In the genomic region with DNA sequence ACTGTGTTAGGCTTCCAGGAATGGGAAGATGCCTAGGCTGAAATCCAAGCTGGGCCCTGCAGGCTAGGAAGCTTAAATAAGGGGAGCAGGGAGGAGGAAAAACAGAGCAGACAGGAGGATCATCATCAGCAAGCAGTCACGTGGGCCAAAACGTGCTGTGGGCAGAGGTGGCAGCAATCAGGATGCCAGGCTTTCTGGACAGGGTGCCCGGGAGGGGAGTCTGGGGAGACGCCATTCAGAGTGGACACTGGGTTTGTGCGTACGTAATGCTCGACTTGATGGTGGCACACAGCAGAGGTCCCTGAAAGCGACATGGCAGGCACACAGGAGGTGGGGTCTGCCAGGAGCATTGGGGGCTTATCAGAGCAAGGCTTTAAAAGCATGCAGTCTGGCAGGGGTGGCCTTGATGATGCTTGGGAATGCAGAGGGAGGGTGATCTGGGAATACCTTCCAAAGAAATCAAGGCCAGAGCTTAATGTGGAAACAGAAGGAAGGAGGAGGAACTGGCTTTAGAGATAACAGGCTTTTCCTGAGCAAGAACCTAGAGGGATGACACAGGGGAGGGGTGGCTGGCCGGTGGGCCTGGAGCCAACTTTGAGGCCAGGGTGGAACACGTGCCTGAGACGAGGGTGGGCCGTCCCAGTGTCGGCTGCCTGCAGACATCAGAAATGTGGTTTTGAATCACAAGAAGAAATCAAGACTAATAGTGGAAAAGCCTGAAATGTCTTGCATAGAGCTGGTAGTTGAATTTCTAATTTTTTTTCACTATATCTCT, we compare ENCODE assay signal across 28 cellular contexts.
DNase-seq lines count a peak whose midpoint lies in the region; ATAC-seq, FAIRE-seq and TF ChIP-seq lines count a peak whose summit lies in the region.
"Had no signal": no experiment of that assay in that cellular context is flagged by ENCODE, and none has a peak within 500 bp of the region (broad histone marks: within the 10 kb centered on the region; RNA-seq: fewer than 3 reads in every experiment).

No MANE protein-coding gene starts in this region.

- 0 out of 2 replicates have a peak, but pooled peaks cover 2% of the 10 kb centered on the region for H4K20me1 ChIP-seq in HepG2 (ENCODE audit: insufficient read depth, low read length)
- H4K20me1 ChIP-seq: BLaER1 treated with 17β-estradiol and CSF1 and Interleukin-3, amounts not matched to agents 10 nM and 100 nM had no signal

- no peaks in the 10 kb centered on the region for H3K36me3 Mint-ChIP-seq in osteocyte (ENCODE audit: unreplicated experiment)
- H3K36me3 Mint-ChIP-seq: immature natural killer cell had no signal

- H3K27ac ChIP-seq in right lobe of liver (no peak overlapping the region), HepG2 (ENCODE audit: extremely low read length, insufficient read depth, low read length) (no peak overlapping the region), right atrium auricular region (peak overlapping the region in 1 of 2 donors; percentile 69), uterus (peak overlapping the region in 1 of 2 donors; percentile 9)
- H3K27ac ChIP-seq: body of pancreas, foreskin keratinocyte, psoas muscle, SK-N-MC had no signal

- POLR2A ChIA-PET in HepG2 (lab: Yijun Ruan, JAX): no interaction called here

- peaks cover 3% of the 10 kb centered on the region for H3K27me3 Mint-ChIP-seq in osteocyte (ENCODE audit: unreplicated experiment)

- no peak overlapping the region for H3K9ac ChIP-seq in HepG2 (ENCODE audit: insufficient read depth, low read depth, low read length)
- H3K9ac ChIP-seq: BLaER1 treated with 17β-estradiol and CSF1 and Interleukin-3, amounts not matched to agents 10 nM and 100 nM had no signal

- ATAC-seq in right lobe of liver: peak in 3 of 4 donors; percentile 49 to 69 (median 59)
- no peak for ATAC-seq in HepG2
- no peak for ATAC-seq in HG02840 (IDR thresholded peaks at IDR 0.05; ENCODE audit: low FRiP score, unreplicated experiment)
- ATAC-seq: body of pancreas; effector memory CD8-positive, alpha-beta T cell; esophagus mucosa; foreskin keratinocyte; psoas muscle had no signal

- in situ Hi-C loops in HepG2 (cut with HindIII; ENCODE audit: extremely low pct_ligation_motif_present, low pct_unique_long_range_greater_than_20kb) (no loop called here), G401 (cut with HindIII; ENCODE audit: low sequenced_read_pairs) (no loop called here)

- H3K36me3 ChIP-seq in right lobe of liver (no peaks in the 10 kb centered on the region), HepG2 (replicated peaks in 1 of 2; ENCODE audit: control insufficient read depth in 1 of 2, insufficient read depth in 2 of 2, low read length in 2 of 2) (no peaks in the 10 kb centered on the region), right atrium auricular region (no peaks in the 10 kb centered on the region), uterus (no peaks in the 10 kb centered on the region)
- H3K36me3 ChIP-seq: BLaER1 treated with 17β-estradiol and CSF1 and Interleukin-3, amounts not matched to agents 10 nM and 100 nM had no signal

- TF ChIP-seq POLR2A in right lobe of liver (IDR thresholded peaks at IDR 0.05) (no peak), HepG2 (IDR thresholded peaks at IDR 0.05; ENCODE audit: insufficient read depth in 1 of 2, low read depth in 2 of 2, low read length in 2 of 2) (no peak), uterus (IDR thresholded peaks at IDR 0.05) (no peak)

- H3K4me3 Mint-ChIP-seq in osteocyte (ENCODE audit: unreplicated experiment): no peak overlapping the region
- H3K4me3 Mint-ChIP-seq: activated CD4-positive, alpha-beta T cell treated with anti-CD3 and anti-CD28 coated beads, Interleukin-2, amount 10 ng/mL, durations not matched to agents 24 days and 14 days; effector memory CD8-positive, alpha-beta T cell; H9; immature natural killer cell; T-helper 1 cell treated with Interleukin-12 subunit alpha and Interleukin-12 subunit beta and Interleukin-4 antibody, amounts not matched to agents 30 μg/mL and 1 μg/mL, for 36 hours had no signal

- H3K4me1 ChIP-seq in right lobe of liver (no peaks in the 10 kb centered on the region), HepG2 (ENCODE audit: insufficient read depth, low read length) (no peaks in the 10 kb centered on the region), right atrium auricular region (peaks cover 0 to 27% of the 10 kb centered on the region in 2 donors), uterus (no peaks in the 10 kb centered on the region)
- H3K4me1 ChIP-seq: foreskin keratinocyte had no signal

- H3K9me3 ChIP-seq in right lobe of liver (no peaks in the 10 kb centered on the region), HepG2 (ENCODE audit: low read length) (no peaks in the 10 kb centered on the region), right atrium auricular region (no peaks in the 10 kb centered on the region), uterus (no peaks in the 10 kb centered on the region)
- H3K9me3 ChIP-seq: BLaER1 treated with 17β-estradiol and CSF1 and Interleukin-3, amounts not matched to agents 10 nM and 100 nM; body of pancreas; psoas muscle had no signal

- no peak overlapping the region for H3K27ac Mint-ChIP-seq in osteocyte (ENCODE audit: unreplicated experiment)
- H3K27ac Mint-ChIP-seq: activated CD4-positive, alpha-beta T cell treated with anti-CD3 and anti-CD28 coated beads, Interleukin-2, amount 10 ng/mL, durations not matched to agents 24 days and 14 days; effector memory CD8-positive, alpha-beta T cell; H9; immature natural killer cell; T-helper 1 cell treated with Interleukin-12 subunit alpha and Interleukin-12 subunit beta and Interleukin-4 antibody, amounts not matched to agents 30 μg/mL and 1 μg/mL, for 36 hours had no signal

- H3K4me1 Mint-ChIP-seq in osteocyte (ENCODE audit: unreplicated experiment): peaks cover 4% of the 10 kb centered on the region
- H3K4me1 Mint-ChIP-seq: immature natural killer cell had no signal

- H3K27me3 ChIP-seq in right lobe of liver (no peaks in the 10 kb centered on the region), HepG2 (ENCODE audit: control insufficient read depth in 1 of 2, insufficient read depth in 2 of 2, low read length in 2 of 2) (peaks cover 1 to 5% of the 10 kb centered on the region in 2 experiments; a peak in 2 of 5 replicates), right atrium auricular region (no peaks in the 10 kb centered on the region), uterus (no peaks in the 10 kb centered on the region)
- H3K27me3 ChIP-seq: BLaER1 treated with 17β-estradiol and CSF1 and Interleukin-3, amounts not matched to agents 10 nM and 100 nM; body of pancreas; foreskin keratinocyte had no signal

- FAIRE-seq in HepG2 (lab: Jason Lieb, UNC): no peak

- no peak overlapping the region for H3K4me2 ChIP-seq in HepG2 (ENCODE audit: low read depth, low read length)

- H3K4me3 ChIP-seq in right lobe of liver (no peak overlapping the region), HepG2 (replicated peaks in 1 of 3; ENCODE audit: insufficient read depth in 1 of 3, low read depth in 2 of 3, low read length in 3 of 3) (no peak overlapping the region), right atrium auricular region (no peak overlapping the region), uterus (no peak overlapping the region)
- H3K4me3 ChIP-seq: BLaER1 treated with 17β-estradiol and CSF1 and Interleukin-3, amounts not matched to agents 10 nM and 100 nM; body of pancreas; psoas muscle; SK-N-MC; skin epidermis had no signal

- TF ChIP-seq EP300 in HepG2 (IDR thresholded peaks at IDR 0.05; ENCODE audit: low read depth in 2 of 2, low read length in 2 of 2) (no peak), HepG2 (CRISPR knock-in tag; IDR thresholded peaks at IDR 0.05; ENCODE audit: borderline replicate concordance) (no peak)

- H3K9me3 Mint-ChIP-seq in osteocyte (ENCODE audit: unreplicated experiment): no peaks in the 10 kb centered on the region
- H3K9me3 Mint-ChIP-seq: effector memory CD8-positive, alpha-beta T cell; H9; immature natural killer cell; T-helper 1 cell treated with Interleukin-12 subunit alpha and Interleukin-12 subunit beta and Interleukin-4 antibody, amounts not matched to agents 30 μg/mL and 1 μg/mL, for 36 hours had no signal

- BruUV-seq in HepG2 (replicated peaks; lab: Mats Ljungman, UMichigan): no TSS peak

- no peaks in the 10 kb centered on the region for H3K79me2 ChIP-seq in HepG2 (ENCODE audit: insufficient read depth, low read length)

- TF ChIP-seq CTCF in right lobe of liver (IDR thresholded peaks at IDR 0.05) (no peak), HepG2 (CRISPR knock-in tag; IDR thresholded peaks at IDR 0.05) (no peak), right atrium auricular region (IDR thresholded peaks at IDR 0.05) (no peak), osteocyte (IDR thresholded peaks at IDR 0.05) (no peak), uterus (IDR thresholded peaks at IDR 0.05) (no peak)

- TF ChIP-seq RAD21 in HepG2 (CRISPR knock-in tag; IDR thresholded peaks at IDR 0.05): no peak

- no peak overlapping the region for H2AFZ ChIP-seq in HepG2 (ENCODE audit: low read length)

- 74% methylated on average over 11 of the region's 13 CpGs for WGBS in right lobe of liver (ENCODE audit: insufficient coverage, low coverage, low lambda C conversion rate, missing lambda C conversion rate)
- WGBS in HepG2 (ENCODE audit: low lambda C conversion rate): 28% methylated on average over 9 of the region's 13 CpGs

- intact Hi-C loops in right lobe of liver (cut with DNase I): no loop called here
- intact Hi-C loops in HepG2 (cut with micrococcal nuclease; ENCODE audit: unreplicated experiment): no loop called here
- intact Hi-C loops in uterus (cut with DNase I; ENCODE audit: low total_unique reads): no loop called here

- DNase-seq in right lobe of liver (no peak), HepG2 (ENCODE audit: low spot score) (no peak), right atrium auricular region (ENCODE audit: low spot score) (peak; percentile 58), osteocyte (ENCODE audit: extremely low spot score, unreplicated experiment) (peak; percentile 63), uterus (peak; percentile 38 to 41), CD1c-positive myeloid dendritic cell (ENCODE audit: extremely low spot score) (no peak), G401 (ENCODE audit: low spot score) (no peak)
- DNase-seq: activated CD4-positive, alpha-beta T cell treated with anti-CD3 and anti-CD28 coated beads, Interleukin-2, amount 10 ng/mL, durations not matched to agents 24 days and 14 days; activated CD8-positive, alpha-beta memory T cell treated with anti-CD3 and anti-CD28 coated beads, Interleukin-2, amount 50 U/mL, for 4 hours; body of pancreas; DND-41; effector memory CD8-positive, alpha-beta T cell; foreskin keratinocyte; H9; immature natural killer cell; NCI-H1092 treated with DMSO at 0.1 percent for 48 hours; NCI-H1930; NCI-H526 treated with DMSO at 0.1 percent for 48 hours; psoas muscle; RPMI8226; stimulated activated CD4-positive, alpha-beta T cell treated with anti-CD3 and anti-CD28 coated beads, Interleukin-1b, Interleukin-23, amount 100 ng/mL, for 48 hours; substantia nigra had no signal

- CTCF ChIA-PET in HepG2 (lab: Yijun Ruan, JAX; ENCODE audit: low intra/inter-chr PET ratio, low total read pairs): no interaction called here

TF ChIP-seq in HepG2, 621 proteins besides CTCF, POLR2A, EP300 and RAD21:
- no peak for TF ChIP-seq KLF6 (CRISPR knock-in tag; IDR thresholded peaks at IDR 0.05)
- TF ChIP-seq ZNF547 (CRISPR knock-in tag; IDR thresholded peaks at IDR 0.05): no peak

Comparison
In these comparisons a context has a peak if more than half of its experiments do, and no peak if none do; other contexts are left out.
1. ATAC-seq: peak in right lobe of liver (3 of 4); none in HepG2 (single experiment) and HG02840 (single experiment).
2. DNase-seq: peak in right atrium auricular region (single experiment), osteocyte (single experiment) and uterus (2 of 2); none in right lobe of liver (0 of 3), HepG2 (single experiment), CD1c-positive myeloid dendritic cell (single experiment) and G401 (single experiment).